ENCODE assay signal across 1 cellular context in the genomic region with DNA sequence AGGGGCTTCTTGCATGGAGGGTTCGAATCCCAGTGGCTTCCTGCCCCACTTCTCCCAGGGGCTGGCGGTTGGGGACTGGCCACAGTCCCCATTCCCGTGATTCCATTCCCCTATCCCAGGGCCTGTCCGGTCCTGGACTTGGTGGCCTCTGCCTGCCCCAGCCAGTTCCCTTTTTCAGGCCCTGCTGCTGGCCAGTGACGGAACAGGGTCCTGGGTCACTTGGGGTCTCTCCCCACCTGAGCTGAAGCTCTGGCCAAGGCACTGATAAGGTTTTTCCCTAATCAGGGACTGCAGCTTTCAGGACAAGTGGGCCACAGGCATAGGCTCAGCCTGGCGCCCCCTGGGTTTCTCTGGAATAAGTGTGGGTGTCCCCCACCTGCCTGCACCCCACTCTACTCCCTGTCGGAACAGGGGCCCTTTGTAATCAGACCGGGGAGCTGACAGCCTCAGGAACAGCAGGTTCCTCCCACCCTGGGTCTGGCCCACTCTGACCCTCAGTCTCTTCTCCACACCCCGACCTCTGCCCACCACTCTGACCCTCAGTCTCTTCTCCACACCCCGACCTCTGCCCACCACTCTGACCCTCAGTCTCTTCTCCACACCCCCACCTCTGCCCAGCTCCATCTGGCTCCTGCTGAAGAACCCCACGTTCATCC.
TF ChIP-seq lines count a peak whose summit lies in the region.

No MANE protein-coding gene starts in this region.

TF ChIP-seq in H1, 55 proteins besides CTCF, POLR2A, EP300 and RAD21:
- TF ChIP-seq GTF2F1 (IDR thresholded peaks at IDR 0.05; ENCODE audit: borderline replicate concordance, low read depth, low read length) = no peak
- TF ChIP-seq CHD1 (IDR thresholded peaks at IDR 0.05; ENCODE audit: low read depth, low read length) = no peak
